In the genomic region with DNA sequence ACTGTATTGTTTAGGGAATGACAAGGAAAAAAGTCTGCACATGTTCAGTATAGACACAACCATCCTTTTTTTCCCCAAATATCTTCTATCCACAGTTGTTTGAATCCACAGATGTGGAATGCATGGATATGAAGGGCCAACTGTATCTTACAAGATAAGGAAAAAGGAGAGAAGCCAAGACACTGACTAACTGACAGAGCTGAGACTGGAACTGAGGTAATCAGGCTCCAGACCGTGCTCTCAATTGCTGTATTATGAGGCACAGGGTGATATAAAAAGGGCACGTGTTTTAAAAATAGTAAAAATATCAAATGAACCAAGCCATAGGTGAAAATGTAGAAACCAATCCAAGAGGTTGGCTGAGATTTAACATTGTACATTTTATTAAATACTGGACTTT, we compare ENCODE assay signal across 23 cellular contexts.
"Had no signal": no experiment of that assay in that cellular context is flagged by ENCODE, and none has a peak within 500 bp of the region (broad histone marks: within the 10 kb centered on the region; RNA-seq: fewer than 3 reads in every experiment).

No MANE protein-coding gene starts in this region.

- DNase-seq: activated CD4-positive, alpha-beta T cell treated with anti-CD3 and anti-CD28 coated beads for 36 hours; activated CD4-positive, CD25-positive, alpha-beta regulatory T cell; activated CD8-positive, alpha-beta memory T cell treated with anti-CD3 and anti-CD28 coated beads, Interleukin-2, amount 10 ng/mL, durations not matched to agents 7 days and 5 days; activated CD8-positive, alpha-beta T cell treated with anti-CD3 and anti-CD28 coated beads, Interleukin-2, amount 10 ng/mL, durations not matched to agents 7 days and 5 days; activated T-cell treated with anti-CD3 and anti-CD28 coated beads, Interleukin-2, amount 50 U/mL, for 48 hours; anterior cingulate cortex; cortex of kidney; effector memory CD8-positive, alpha-beta T cell; foreskin melanocyte; left lung; midbrain; naive thymus-derived CD8-positive, alpha-beta T cell; right lobe of liver; stimulated activated CD4-positive, alpha-beta T cell treated with anti-CD3 and anti-CD28 coated beads, Interleukin-2, amount 100 ng/mL, for 48 hours; stimulated activated naive CD8-positive, alpha-beta T cell treated with anti-CD3 and anti-CD28 coated beads, Interleukin-15, Interleukin-2, amounts not matched to agents 100 U/mL and 50 U/mL, for 24 hours; testis; trophoblast cell had no signal

- H3K4me3 Mint-ChIP-seq: activated CD4-positive, alpha-beta T cell treated with anti-CD3 and anti-CD28 coated beads for 36 hours; activated CD8-positive, alpha-beta memory T cell treated with anti-CD3 and anti-CD28 coated beads, Interleukin-2, amount 10 ng/mL, durations not matched to agents 7 days and 5 days; activated CD8-positive, alpha-beta T cell treated with anti-CD3 and anti-CD28 coated beads, Interleukin-2, amount 10 ng/mL, durations not matched to agents 7 days and 5 days; effector memory CD8-positive, alpha-beta T cell; naive thymus-derived CD8-positive, alpha-beta T cell; neural progenitor cell had no signal

- H3K9me3 Mint-ChIP-seq: activated T-helper 2 cell treated with anti-CD3 and anti-CD28 coated beads, Interferon-gamma antibody, Interleukin-2, Interleukin-4, amounts not matched to agents 10 μg/mL and 5 μg/mL and 100 μg/mL, durations not matched to agents 14 hours and 24 hours and 36 hours; effector memory CD8-positive, alpha-beta T cell; naive thymus-derived CD8-positive, alpha-beta T cell; neural progenitor cell had no signal

- H3K4me1 Mint-ChIP-seq: activated CD4-positive, alpha-beta T cell treated with anti-CD3 and anti-CD28 coated beads for 36 hours; activated CD8-positive, alpha-beta memory T cell treated with anti-CD3 and anti-CD28 coated beads, Interleukin-2, amount 10 ng/mL, durations not matched to agents 7 days and 5 days; neural progenitor cell had no signal

- H3K27ac ChIP-seq: neural progenitor cell, right lobe of liver had no signal

- H3K27me3 Mint-ChIP-seq: activated CD4-positive, alpha-beta T cell treated with anti-CD3 and anti-CD28 coated beads for 36 hours; activated CD8-positive, alpha-beta memory T cell treated with anti-CD3 and anti-CD28 coated beads, Interleukin-2, amount 10 ng/mL, durations not matched to agents 7 days and 5 days; effector memory CD8-positive, alpha-beta T cell; naive thymus-derived CD8-positive, alpha-beta T cell had no signal

- H3K27me3 ChIP-seq: left lung, neural progenitor cell, right lobe of liver, testis had no signal

- H3K9me3 ChIP-seq: left lung, right lobe of liver, testis had no signal

- H3K27ac Mint-ChIP-seq: activated CD4-positive, alpha-beta T cell treated with anti-CD3 and anti-CD28 coated beads for 36 hours; activated CD8-positive, alpha-beta memory T cell treated with anti-CD3 and anti-CD28 coated beads, Interleukin-2, amount 10 ng/mL, durations not matched to agents 7 days and 5 days; activated CD8-positive, alpha-beta T cell treated with anti-CD3 and anti-CD28 coated beads, Interleukin-2, amount 10 ng/mL, durations not matched to agents 7 days and 5 days; activated T-helper 2 cell treated with anti-CD3 and anti-CD28 coated beads, Interferon-gamma antibody, Interleukin-2, Interleukin-4, amounts not matched to agents 10 μg/mL and 5 μg/mL and 100 μg/mL, durations not matched to agents 14 hours and 24 hours and 36 hours; neural progenitor cell had no signal

- FAIRE-seq: endothelial cell of umbilical vein, urothelium cell line had no signal

- H3K4me3 ChIP-seq: left lung, neural progenitor cell, right lobe of liver, testis had no signal

- H3K4me1 ChIP-seq: left lung, neural progenitor cell, right lobe of liver had no signal

- ATAC-seq: activated CD4-positive, alpha-beta T cell treated with anti-CD3 and anti-CD28 coated beads for 36 hours; activated CD8-positive, alpha-beta memory T cell treated with anti-CD3 and anti-CD28 coated beads, Interleukin-2, amount 10 ng/mL, durations not matched to agents 7 days and 5 days; activated CD8-positive, alpha-beta T cell treated with anti-CD3 and anti-CD28 coated beads, Interleukin-2, amount 10 ng/mL, durations not matched to agents 7 days and 5 days; activated naive CD4-positive, alpha-beta T cell treated with anti-CD3 and anti-CD28 coated beads, Interleukin-2, amount 50 U/mL, for 72 hours; effector memory CD8-positive, alpha-beta T cell; esophagus mucosa; left lung; naive thymus-derived CD8-positive, alpha-beta T cell; right lobe of liver; stimulated activated naive CD8-positive, alpha-beta T cell treated with anti-CD3 and anti-CD28 coated beads, Interleukin-15, Interleukin-2, amounts not matched to agents 100 U/mL and 50 U/mL, for 24 hours had no signal
